Comparison of ENCODE assay signal across 18 cellular contexts in the genomic region with DNA sequence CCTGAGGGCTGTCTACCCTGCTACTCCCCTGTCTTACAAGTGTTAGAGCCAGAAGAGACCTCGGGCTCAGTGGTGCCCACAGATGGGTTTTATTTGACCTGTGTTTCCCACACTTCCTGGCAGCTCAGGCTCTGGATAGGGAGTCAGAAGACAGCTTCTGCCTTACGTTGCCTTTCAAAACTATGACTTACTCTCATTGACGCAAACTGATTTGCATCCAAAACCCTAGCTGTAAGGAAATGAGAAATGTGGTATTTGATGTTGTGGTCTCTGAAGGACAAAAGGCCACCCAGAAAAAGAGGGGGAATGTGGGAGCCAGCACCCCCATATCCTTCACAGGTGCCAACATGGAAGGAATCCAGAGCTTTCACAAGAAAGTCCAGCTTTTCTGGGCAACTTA.
"Had no signal": no experiment of that assay in that cellular context is flagged by ENCODE, and none has a peak within 500 bp of the region (broad histone marks: within the 10 kb centered on the region; RNA-seq: fewer than 3 reads in every experiment).

No MANE protein-coding gene starts in this region.

- H3K27me3 ChIP-seq: cardiac muscle cell had no signal

- DNase-seq: activated CD4-positive, alpha-beta T cell treated with anti-CD3 and anti-CD28 coated beads for 36 hours; activated CD4-positive, alpha-beta T cell treated with anti-CD3 and anti-CD28 coated beads, Interleukin-2, amount 50 U/mL, for 48 hours; activated CD8-positive, alpha-beta memory T cell treated with anti-CD3 and anti-CD28 coated beads, Interleukin-2, amount 10 ng/mL, durations not matched to agents 7 days and 5 days; activated naive CD8-positive, alpha-beta T cell treated with anti-CD3 and anti-CD28 coated beads for 36 hours; amygdala; effector memory CD4-positive, alpha-beta T cell; heart left ventricle; kidney glomerular epithelial cell; left ventricle myocardium inferior; mammary epithelial cell; midbrain; nucleus accumbens; posterior cingulate gyrus; retina; stimulated activated naive B cell treated with anti-CD40 and anti-IgM and Interleukin-4, amounts not matched to agents 10 μg/mL and 1 μg/mL and 100 μg/mL, for 72 hours had no signal

- H3K4me1 ChIP-seq: esophagus muscularis mucosa, gastroesophageal sphincter, heart left ventricle, left ventricle myocardium inferior had no signal

- H3K27ac ChIP-seq: cardiac muscle cell, esophagus muscularis mucosa, gastroesophageal sphincter, heart left ventricle, left ventricle myocardium inferior had no signal

- H3K4me3 ChIP-seq: cardiac muscle cell, esophagus muscularis mucosa, gastroesophageal sphincter, heart left ventricle, left ventricle myocardium inferior had no signal

- ATAC-seq: activated CD4-positive, alpha-beta T cell treated with anti-CD3 and anti-CD28 coated beads for 36 hours; activated CD8-positive, alpha-beta memory T cell treated with anti-CD3 and anti-CD28 coated beads, Interleukin-2, amount 10 ng/mL, durations not matched to agents 7 days and 5 days; gastroesophageal sphincter; heart left ventricle; stimulated activated naive B cell treated with anti-CD40 and anti-IgM and Interleukin-4, amounts not matched to agents 10 μg/mL and 1 μg/mL and 100 μg/mL, for 72 hours had no signal

- H3K36me3 ChIP-seq: cardiac muscle cell, esophagus muscularis mucosa, gastroesophageal sphincter, heart left ventricle, left ventricle myocardium inferior had no signal

- H3K9me3 ChIP-seq: esophagus muscularis mucosa, gastroesophageal sphincter, heart left ventricle, left ventricle myocardium inferior had no signal
